ENCODE assay signal across 29 cellular contexts in the genomic region with DNA sequence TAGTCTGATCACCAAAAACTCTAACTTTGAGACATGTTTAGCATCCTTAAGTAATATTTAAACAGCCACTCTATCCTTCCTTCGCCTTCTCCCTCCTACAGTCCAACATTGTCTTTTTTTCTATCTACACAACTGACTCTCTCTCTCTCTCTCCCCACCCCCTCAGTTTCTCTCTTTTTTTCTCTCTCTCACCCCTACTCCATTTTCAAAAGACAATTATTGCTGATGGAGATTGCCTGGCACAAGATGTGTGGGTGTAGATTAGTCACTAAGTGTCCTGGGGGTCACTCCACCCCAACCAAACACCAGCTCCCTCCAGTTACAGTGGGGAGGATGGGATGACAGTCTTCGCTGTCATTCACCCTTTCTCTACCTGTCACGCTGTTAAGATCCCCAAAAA.
"Had no signal": no experiment of that assay in that cellular context is flagged by ENCODE, and none has a peak within 500 bp of the region (broad histone marks: within the 10 kb centered on the region; RNA-seq: fewer than 3 reads in every experiment).

No MANE protein-coding gene starts in this region.

- H3K4me3 ChIP-seq: colonic mucosa, coronary artery, dorsolateral prefrontal cortex, esophagus muscularis mucosa, esophagus squamous epithelium, gastrocnemius medialis, gastroesophageal sphincter, heart left ventricle, heart right ventricle had no signal

- H3K4me3 Mint-ChIP-seq: dendritic cell treated with granulocyte-macrophage colony-stimulating factor and Interleukin-4, amounts not matched to agents 40 ng/mL and 50 ng/mL, for 4 days; effector memory CD8-positive, alpha-beta T cell; endodermal cell had no signal

- H3K27ac Mint-ChIP-seq: dendritic cell treated with granulocyte-macrophage colony-stimulating factor and Interleukin-4, amounts not matched to agents 40 ng/mL and 50 ng/mL, for 4 days; effector memory CD8-positive, alpha-beta T cell; endodermal cell had no signal

- ATAC-seq: effector memory CD8-positive, alpha-beta T cell; esophagus mucosa; foreskin keratinocyte; gastrocnemius medialis; gastroesophageal sphincter; heart left ventricle; heart right ventricle had no signal

- FAIRE-seq: colon, endometrium, endothelial cell of umbilical vein, frontal cortex had no signal

- H3K4me1 ChIP-seq: colonic mucosa had no signal

- DNase-seq: colonic mucosa; cortex of kidney; dermis blood vessel endothelial cell; dorsolateral prefrontal cortex; effector CD4-positive, alpha-beta T cell; effector CD8-positive, alpha-beta T cell; effector memory CD4-positive, alpha-beta T cell; effector memory CD8-positive, alpha-beta T cell; endodermal cell; erythroblast; esophagus squamous epithelium; foreskin fibroblast; foreskin keratinocyte; foreskin melanocyte; gastrocnemius medialis; glutamatergic neuron; head of caudate nucleus; heart left ventricle; heart right ventricle had no signal

- H3K36me3 ChIP-seq: colonic mucosa, esophagus muscularis mucosa, esophagus squamous epithelium, gastrocnemius medialis, gastroesophageal sphincter, heart left ventricle, heart right ventricle had no signal

- H3K9me3 ChIP-seq: colonic mucosa, esophagus muscularis mucosa, esophagus squamous epithelium, gastrocnemius medialis, gastroesophageal sphincter, heart left ventricle, heart right ventricle had no signal

- H3K27ac ChIP-seq: colonic mucosa, coronary artery, dorsolateral prefrontal cortex, epithelial cell of prostate, esophagus squamous epithelium, foreskin keratinocyte, gastrocnemius medialis, gastroesophageal sphincter had no signal

- H3K9me3 Mint-ChIP-seq: dendritic cell treated with granulocyte-macrophage colony-stimulating factor and Interleukin-4, amounts not matched to agents 40 ng/mL and 50 ng/mL, for 4 days; effector memory CD8-positive, alpha-beta T cell; endodermal cell had no signal

- H3K27me3 ChIP-seq: colonic mucosa, dorsolateral prefrontal cortex, esophagus muscularis mucosa, foreskin keratinocyte, gastrocnemius medialis, gastroesophageal sphincter, heart left ventricle, heart right ventricle had no signal

- H3K27me3 Mint-ChIP-seq: dendritic cell treated with granulocyte-macrophage colony-stimulating factor and Interleukin-4, amounts not matched to agents 40 ng/mL and 50 ng/mL, for 4 days had no signal
